Comparison of ENCODE assay signal across 25 cellular contexts in genomic region chr12:76023069-76023690, GRCh38. TPM values are rescaled to one million over a fixed set of nuclear protein-coding genes. Genes with fewer than 3 reads are reported as not detected.
A peak's percentile ranks its signal among the peaks of the same experiment; 100 is the strongest.
DNase-seq lines count a peak whose midpoint lies in the region; ATAC-seq, FAIRE-seq and TF ChIP-seq lines count a peak whose summit lies in the region.
"Had no signal": no experiment of that assay in that cellular context is flagged by ENCODE, and none has a peak within 500 bp of the region (broad histone marks: within the 10 kb centered on the region; RNA-seq: fewer than 3 reads in every experiment).

No MANE protein-coding gene starts in this region.

- H3K27ac Mint-ChIP-seq in T-cell, result peak overlapping the region; percentile 17 to 75
- H3K27ac Mint-ChIP-seq: activated naive CD4-positive, alpha-beta T cell treated with anti-CD3 and anti-CD28 coated beads, Interleukin-2, amount 10 ng/mL, durations not matched to agents 7 days and 5 days; progenitor cell of endocrine pancreas had no signal

- no peaks in the 10 kb centered on the region for H3K9me3 ChIP-seq in A549
- H3K9me3 ChIP-seq: tibial nerve had no signal

- TF ChIP-seq CTCF in A549 (IDR thresholded peaks at IDR 0.05), result no peak

- H3K4me3 ChIP-seq in A549 (no peak overlapping the region), ACC112 (ENCODE audit: low read depth, low read length) (no peak overlapping the region)
- H3K4me3 ChIP-seq: SK-N-MC, tibial nerve had no signal

- TF ChIP-seq EP300 in A549 (IDR thresholded peaks at IDR 0.05), result no peak

- no peak overlapping the region for H3K4me3 Mint-ChIP-seq in T-cell
- H3K4me3 Mint-ChIP-seq: activated naive CD4-positive, alpha-beta T cell treated with anti-CD3 and anti-CD28 coated beads, Interleukin-2, amount 10 ng/mL, durations not matched to agents 7 days and 5 days; activated T-cell treated with anti-CD3 and anti-CD28 coated beads, Interleukin-2, amount 50 U/mL, for 4 hours; CD4-positive, CD25-positive, alpha-beta regulatory T cell had no signal

- no peak overlapping the region for H3K4me2 ChIP-seq in A549

- CTCF ChIA-PET in A549 (lab: Yijun Ruan, JAX), result interaction anchor here (1.7 to 3.4 kb wide), 3 partner anchors 8 to 496 kb away, joined by 9 to 12 read pairs (median 9); partner anchors contain the start of gene PHLDA1
- CTCF ChIA-PET in T-cell (lab: Charles Lee), result no interaction called here

- no peak for TF ChIP-seq RAD21 in A549 (conservative IDR thresholded peaks at IDR 0.05 in 1 of 2, IDR thresholded peaks at IDR 0.05 in 1 of 2)

- H3K36me3 ChIP-seq in ACC112 (ENCODE audit: insufficient read depth, low read length), result peaks cover 8% of the 10 kb centered on the region
- H3K36me3 ChIP-seq: tibial nerve had no signal

- POLR2A ChIA-PET in A549 (lab: Yijun Ruan, JAX), result interaction anchor here (1.6 to 3.8 kb wide), 5 partner anchors 8 to 512 kb away, joined by 4 to 45 read pairs (median 8); partner anchors contain the start of genes KRR1 and PHLDA1
- POLR2A ChIA-PET in T-cell (lab: Charles Lee), result interaction anchor here in 1 of 2 donors (0.5 kb wide), 1 partner anchor 28 kb away, joined by 7 read pairs; no protein-coding TSS in a partner anchor

- no peak for TF ChIP-seq POLR2A in A549 (IDR thresholded peaks at IDR 0.05; ENCODE audit: low read length)

- no peaks in the 10 kb centered on the region for H3K27me3 ChIP-seq in ACC112 (ENCODE audit: insufficient read depth, low read length)
- H3K27me3 ChIP-seq: tibial nerve had no signal

- peak overlapping the region; percentile 39 to 92 for H3K27ac ChIP-seq in A549
- H3K27ac ChIP-seq in ACC112 (ENCODE audit: low read depth, low read length), result peak overlapping the region; percentile 99
- H3K27ac ChIP-seq: SK-N-MC, tibial nerve had no signal

- no peak for FAIRE-seq in A549 (lab: Jason Lieb, UNC)
- FAIRE-seq: GM19239 had no signal

- peak; percentile 2 to 25; a peak in 4 of 6 replicates for ATAC-seq in A549
- no peak for ATAC-seq in T-cell (replicated peaks in 1 of 4)
- peak; percentile 16 for ATAC-seq in esophagus mucosa
- no peak for ATAC-seq in GM21717 (IDR thresholded peaks at IDR 0.05; ENCODE audit: unreplicated experiment)
- ATAC-seq in GM21526 (IDR thresholded peaks at IDR 0.05; ENCODE audit: low FRiP score, unreplicated experiment), result no peak
- ATAC-seq: activated T-cell treated with anti-CD3 and anti-CD28 coated beads, Interleukin-2, amount 50 U/mL, for 4 hours had no signal

- 85% methylated on average over 2 of the region's 2 CpGs for WGBS in A549 (ENCODE audit: missing lambda C conversion rate)

- H2AFZ ChIP-seq in ACC112 (ENCODE audit: low read length, unreplicated experiment), result no peak overlapping the region

- H3K36me3 Mint-ChIP-seq in T-cell, result no peaks in the 10 kb centered on the region
- H3K36me3 Mint-ChIP-seq: activated naive CD4-positive, alpha-beta T cell treated with anti-CD3 and anti-CD28 coated beads, Interleukin-2, amount 10 ng/mL, durations not matched to agents 7 days and 5 days; CD4-positive, CD25-positive, alpha-beta regulatory T cell had no signal

- peaks cover 19 to 57% (median 54%) of the 10 kb centered on the region in 3 donors for H3K4me1 Mint-ChIP-seq in T-cell

- H3K4me1 ChIP-seq in A549, result peaks cover 74% of the 10 kb centered on the region
- peaks cover 58% of the 10 kb centered on the region for H3K4me1 ChIP-seq in ACC112 (ENCODE audit: control insufficient read depth, insufficient read depth, low read length, unreplicated experiment)

- H3K27me3 Mint-ChIP-seq in T-cell, result no peaks in the 10 kb centered on the region
- H3K27me3 Mint-ChIP-seq: CD4-positive, CD25-positive, alpha-beta regulatory T cell; progenitor cell of endocrine pancreas had no signal

- H3K79me2 ChIP-seq in ACC112 (ENCODE audit: control insufficient read depth, insufficient read depth, low read length, unreplicated experiment), result peaks cover 12% of the 10 kb centered on the region

- DNase-seq in A549 (ENCODE audit: low read depth in 1 of 2, low spot score in 1 of 2) (no peak), T-cell (no peak), islet precursor cell (no peak)
- DNase-seq: activated CD4-positive, alpha-beta T cell treated with anti-CD3 and anti-CD28 coated beads, Interleukin-2, amount 50 U/mL, for 48 hours; activated naive CD4-positive, alpha-beta T cell treated with anti-CD3 and anti-CD28 coated beads, Interleukin-2, amount 10 ng/mL, durations not matched to agents 7 days and 5 days; activated T-cell treated with anti-CD3 and anti-CD28 coated beads, Interleukin-2, amount 50 U/mL, for 4 hours; anterior cingulate cortex; CD4-positive, CD25-positive, alpha-beta regulatory T cell; central memory CD4-positive, alpha-beta T cell; dermis blood vessel endothelial cell; DMS153; glutamatergic neuron; Karpas-422; MV-4-11; NCI-H524; RPMI8226; T1000 had no signal

- no peaks in the 10 kb centered on the region for H3K9me3 Mint-ChIP-seq in T-cell
- H3K9me3 Mint-ChIP-seq: activated naive CD4-positive, alpha-beta T cell treated with anti-CD3 and anti-CD28 coated beads, Interleukin-2, amount 10 ng/mL, durations not matched to agents 7 days and 5 days; activated T-cell treated with anti-CD3 and anti-CD28 coated beads, Interleukin-2, amount 50 U/mL, for 4 hours; CD4-positive, CD25-positive, alpha-beta regulatory T cell had no signal

TF ChIP-seq in A549, 52 proteins besides CTCF, POLR2A, EP300 and RAD21:
- TF ChIP-seq HOXB13 (CRISPR knock-in tag; IDR thresholded peaks at IDR 0.05; ENCODE audit: low read depth) (0 out of 2 replicates have a peak, but pooled peaks have one; percentile 38), KDM5A (IDR thresholded peaks at IDR 0.05) (no peak), TP53 (CRISPR knock-in tag; IDR thresholded peaks at IDR 0.05) (0 out of 2 replicates have a peak, but pooled peaks have one; percentile 13), POLR2AphosphoS2 (conservative IDR thresholded peaks at IDR 0.05; ENCODE audit: low read length) (peak; percentile 56; the same call in 1 of the 2 replicates)

RNA-seq across cellular contexts. Expression of gene PHLDA1, which starts 8.4 kb away (rescaled TPM):
- polyA plus RNA-seq in A549 (2011; rRNA removed), result 54.1 and 71.6 TPM in 2 replicates
- 34.1 and 42.4 TPM in 2 replicates for polyA plus RNA-seq in A549 (2012; cell fraction: cytosol; rRNA removed)
- polyA plus RNA-seq in A549 (2012; cell fraction: nucleus; rRNA removed), result 42.2 and 45.0 TPM in 2 replicates
- polyA plus RNA-seq in A549 (2017; fragmentation: RNase III; extraction: RNeasy Plus Mini Kit Qiagen cat#74134 plus additional on column Dnase treatment), result 32.7 to 43.1 TPM (median 39.3 TPM) in 3 replicates
- 44.3 and 53.0 TPM in 2 replicates for polyA minus RNA-seq in A549 (2011; rRNA and poly(A)+ RNA removed)
- total RNA-seq in T-cell, result 10 to 100 TPM in 1 of 5 donors, 1 to 10 TPM in 4; 5.4 to 11.7 (median 7.1) TPM
- total RNA-seq in esophagus mucosa, result 102 TPM

Comparison
In these comparisons a context has a peak if more than half of its experiments do, and no peak if none do; other contexts are left out.
1. ATAC-seq: peak in A549 (2 of 2) and esophagus mucosa (single experiment); none in T-cell (0 of 4), GM21717 (single experiment) and GM21526 (single experiment).